In the genomic region with DNA sequence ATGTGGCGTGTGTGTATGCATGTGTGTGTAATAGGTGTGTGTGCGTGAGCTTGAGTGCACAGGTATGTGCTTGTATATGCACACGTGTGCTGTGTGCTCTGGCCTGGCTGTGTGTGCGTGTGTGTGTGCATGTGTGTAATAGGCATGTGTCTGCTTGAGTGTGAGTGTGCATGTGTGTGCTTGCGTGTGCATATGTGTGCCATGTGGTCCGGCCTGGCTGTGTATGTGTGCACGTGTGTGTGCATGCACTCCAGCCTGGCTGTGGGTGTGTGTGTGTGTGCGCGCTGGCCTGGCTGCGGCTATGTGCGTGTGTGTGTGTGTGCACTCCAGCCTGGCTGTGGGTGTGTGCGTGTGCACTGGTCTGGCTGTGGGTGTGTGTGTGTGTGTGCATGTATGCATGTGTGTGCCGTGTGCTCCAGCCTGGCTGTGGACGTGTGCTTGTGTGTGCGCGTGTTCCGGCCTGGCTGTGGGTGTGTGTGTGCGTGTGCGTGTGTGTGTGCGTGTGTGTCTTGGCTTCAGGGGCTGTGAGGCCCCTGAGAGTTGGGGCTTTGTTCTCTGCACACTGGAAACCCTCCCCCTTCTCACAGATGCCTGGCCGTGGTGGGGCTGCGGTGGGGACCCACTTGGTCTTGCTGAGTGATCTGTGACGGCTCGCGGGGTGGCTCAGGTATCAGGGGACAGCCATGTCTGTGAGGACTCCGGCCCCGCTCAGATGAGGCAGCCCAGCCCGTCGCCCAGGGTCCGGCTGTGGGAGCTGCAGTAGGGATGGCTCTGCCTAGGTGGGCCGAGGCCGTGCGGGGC, we compare ENCODE assay signal across 1 cellular context.
TF ChIP-seq lines count a peak whose summit lies in the region.

No MANE protein-coding gene starts in this region.

TF ChIP-seq in HEK293, 187 proteins besides CTCF, POLR2A, EP300 and RAD21 (continued from another document):
- TF ChIP-seq, protein P1, sequence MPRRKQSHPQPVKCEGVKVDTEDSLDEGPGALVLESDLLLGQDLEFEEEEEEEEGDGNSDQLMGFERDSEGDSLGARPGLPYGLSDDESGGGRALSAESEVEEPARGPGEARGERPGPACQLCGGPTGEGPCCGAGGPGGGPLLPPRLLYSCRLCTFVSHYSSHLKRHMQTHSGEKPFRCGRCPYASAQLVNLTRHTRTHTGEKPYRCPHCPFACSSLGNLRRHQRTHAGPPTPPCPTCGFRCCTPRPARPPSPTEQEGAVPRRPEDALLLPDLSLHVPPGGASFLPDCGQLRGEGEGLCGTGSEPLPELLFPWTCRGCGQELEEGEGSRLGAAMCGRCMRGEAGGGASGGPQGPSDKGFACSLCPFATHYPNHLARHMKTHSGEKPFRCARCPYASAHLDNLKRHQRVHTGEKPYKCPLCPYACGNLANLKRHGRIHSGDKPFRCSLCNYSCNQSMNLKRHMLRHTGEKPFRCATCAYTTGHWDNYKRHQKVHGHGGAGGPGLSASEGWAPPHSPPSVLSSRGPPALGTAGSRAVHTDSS (tag by site-specific recombination; IDR thresholded peaks at IDR 0.05), result no peak
- TF ChIP-seq SCRT2 (tag by site-specific recombination; IDR thresholded peaks at IDR 0.05), result no peak
- TF ChIP-seq, protein P2, sequence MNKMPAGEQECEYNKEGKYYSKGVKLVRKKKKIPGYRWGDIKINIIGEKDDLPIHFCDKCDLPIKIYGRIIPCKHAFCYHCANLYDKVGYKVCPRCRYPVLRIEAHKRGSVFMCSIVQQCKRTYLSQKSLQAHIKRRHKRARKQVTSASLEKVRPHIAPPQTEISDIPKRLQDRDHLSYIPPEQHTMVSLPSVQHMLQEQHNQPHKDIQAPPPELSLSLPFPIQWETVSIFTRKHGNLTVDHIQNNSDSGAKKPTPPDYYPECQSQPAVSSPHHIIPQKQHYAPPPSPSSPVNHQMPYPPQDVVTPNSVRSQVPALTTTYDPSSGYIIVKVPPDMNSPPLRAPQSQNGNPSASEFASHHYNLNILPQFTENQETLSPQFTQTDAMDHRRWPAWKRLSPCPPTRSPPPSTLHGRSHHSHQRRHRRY (tag by site-specific recombination; IDR thresholded peaks at IDR 0.05), result no peak
- no peak for TF ChIP-seq ZNF623 (tag by site-specific recombination; IDR thresholded peaks at IDR 0.05)
- TF ChIP-seq, protein P3, sequence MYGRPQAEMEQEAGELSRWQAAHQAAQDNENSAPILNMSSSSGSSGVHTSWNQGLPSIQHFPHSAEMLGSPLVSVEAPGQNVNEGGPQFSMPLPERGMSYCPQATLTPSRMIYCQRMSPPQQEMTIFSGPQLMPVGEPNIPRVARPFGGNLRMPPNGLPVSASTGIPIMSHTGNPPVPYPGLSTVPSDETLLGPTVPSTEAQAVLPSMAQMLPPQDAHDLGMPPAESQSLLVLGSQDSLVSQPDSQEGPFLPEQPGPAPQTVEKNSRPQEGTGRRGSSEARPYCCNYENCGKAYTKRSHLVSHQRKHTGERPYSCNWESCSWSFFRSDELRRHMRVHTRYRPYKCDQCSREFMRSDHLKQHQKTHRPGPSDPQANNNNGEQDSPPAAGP (tag by site-specific recombination; IDR thresholded peaks at IDR 0.05), result no peak
- TF ChIP-seq ZXDB (tag by site-specific recombination; IDR thresholded peaks at IDR 0.05), result no peak
- TF ChIP-seq ZNF555 (tag by site-specific recombination; conservative IDR thresholded peaks at IDR 0.05), result no peak
TF ChIP-seq in HEK293: peak in this region for 10.
